19 cellular contexts compared by ENCODE assay signal in genomic region chr5:116764941-116765340, GRCh38.
"Had no signal": no experiment of that assay in that cellular context is flagged by ENCODE, and none has a peak within 500 bp of the region (broad histone marks: within the 10 kb centered on the region; RNA-seq: fewer than 3 reads in every experiment).

No MANE protein-coding gene starts in this region.

- H3K27ac Mint-ChIP-seq: activated CD4-positive, alpha-beta T cell treated with anti-CD3 and anti-CD28 coated beads, Interleukin-2, amount 10 ng/mL, durations not matched to agents 7 days and 5 days; activated CD8-positive, alpha-beta T cell treated with anti-CD3 and anti-CD28 coated beads, Interleukin-2, amount 10 ng/mL, durations not matched to agents 7 days and 5 days; activated naive CD4-positive, alpha-beta T cell treated with anti-CD3 and anti-CD28 coated beads, Interleukin-2, amount 50 U/mL, for 24 hours; immature natural killer cell; naive thymus-derived CD8-positive, alpha-beta T cell; stimulated activated memory B cell treated with anti-CD40 and anti-IgM and Interleukin-4, amounts not matched to agents 10 μg/mL and 1 μg/mL and 100 μg/mL, for 72 hours had no signal

- H3K9me3 ChIP-seq: ascending aorta, esophagus squamous epithelium, sigmoid colon, spleen, thoracic aorta, upper lobe of right lung had no signal

- H3K4me3 Mint-ChIP-seq: activated CD4-positive, alpha-beta T cell treated with anti-CD3 and anti-CD28 coated beads, Interleukin-2, amount 10 ng/mL, durations not matched to agents 7 days and 5 days; activated CD8-positive, alpha-beta T cell treated with anti-CD3 and anti-CD28 coated beads, Interleukin-2, amount 10 ng/mL, durations not matched to agents 7 days and 5 days; activated naive CD4-positive, alpha-beta T cell treated with anti-CD3 and anti-CD28 coated beads, Interleukin-2, amount 50 U/mL, for 24 hours; activated T-cell treated with anti-CD3 and anti-CD28 coated beads, Interleukin-2, amount 50 U/mL, for 4 hours; immature natural killer cell; naive thymus-derived CD8-positive, alpha-beta T cell had no signal

- H3K27me3 Mint-ChIP-seq: activated CD4-positive, alpha-beta T cell treated with anti-CD3 and anti-CD28 coated beads, Interleukin-2, amount 10 ng/mL, durations not matched to agents 7 days and 5 days had no signal

- H3K4me3 ChIP-seq: ascending aorta, sigmoid colon, spleen, thoracic aorta, upper lobe of right lung had no signal

- H3K4me1 ChIP-seq: ascending aorta, parathyroid adenoma, sigmoid colon, spleen, upper lobe of right lung had no signal

- H3K27me3 ChIP-seq: ascending aorta, esophagus squamous epithelium, sigmoid colon, spleen, upper lobe of right lung had no signal

- H3K36me3 ChIP-seq: ascending aorta, esophagus squamous epithelium, sigmoid colon, spleen, thoracic aorta, upper lobe of right lung had no signal

- DNase-seq: activated CD4-positive, alpha-beta T cell treated with anti-CD3 and anti-CD28 coated beads, Interleukin-2, amount 10 ng/mL, durations not matched to agents 7 days and 5 days; activated CD8-positive, alpha-beta T cell treated with anti-CD3 and anti-CD28 coated beads, Interleukin-2, amount 10 ng/mL, durations not matched to agents 7 days and 5 days; activated T-cell treated with anti-CD3 and anti-CD28 coated beads, Interleukin-2, amount 50 U/mL, for 4 hours; dermis blood vessel endothelial cell; effector memory CD4-positive, alpha-beta T cell; esophagus squamous epithelium; immature natural killer cell; kidney glomerular epithelial cell; naive thymus-derived CD8-positive, alpha-beta T cell; sigmoid colon; spleen; stimulated activated CD4-positive, alpha-beta T cell treated with anti-CD3 and anti-CD28 coated beads, Interleukin-4, amount 100 ng/mL, for 4 hours; upper lobe of right lung had no signal

- H3K36me3 Mint-ChIP-seq: activated naive CD4-positive, alpha-beta T cell treated with anti-CD3 and anti-CD28 coated beads, Interleukin-2, amount 50 U/mL, for 24 hours; immature natural killer cell; naive thymus-derived CD8-positive, alpha-beta T cell; stimulated activated memory B cell treated with anti-CD40 and anti-IgM and Interleukin-4, amounts not matched to agents 10 μg/mL and 1 μg/mL and 100 μg/mL, for 72 hours had no signal

- H3K9me3 Mint-ChIP-seq: activated CD4-positive, alpha-beta T cell treated with anti-CD3 and anti-CD28 coated beads, Interleukin-2, amount 10 ng/mL, durations not matched to agents 7 days and 5 days; activated naive CD4-positive, alpha-beta T cell treated with anti-CD3 and anti-CD28 coated beads, Interleukin-2, amount 50 U/mL, for 24 hours; activated T-cell treated with anti-CD3 and anti-CD28 coated beads, Interleukin-2, amount 50 U/mL, for 4 hours; naive thymus-derived CD8-positive, alpha-beta T cell; stimulated activated memory B cell treated with anti-CD40 and anti-IgM and Interleukin-4, amounts not matched to agents 10 μg/mL and 1 μg/mL and 100 μg/mL, for 72 hours had no signal

- H3K4me1 Mint-ChIP-seq: activated CD4-positive, alpha-beta T cell treated with anti-CD3 and anti-CD28 coated beads, Interleukin-2, amount 10 ng/mL, durations not matched to agents 7 days and 5 days; activated naive CD4-positive, alpha-beta T cell treated with anti-CD3 and anti-CD28 coated beads, Interleukin-2, amount 50 U/mL, for 24 hours; immature natural killer cell; naive thymus-derived CD8-positive, alpha-beta T cell had no signal

- ATAC-seq: activated CD4-positive, CD25-positive, alpha-beta regulatory T cell treated with anti-CD3 and anti-CD28 coated beads, Interleukin-2, amount 50 U/mL, for 24 hours; activated CD8-positive, alpha-beta T cell treated with anti-CD3 and anti-CD28 coated beads, Interleukin-2, amount 10 ng/mL, durations not matched to agents 7 days and 5 days; activated T-cell treated with anti-CD3 and anti-CD28 coated beads, Interleukin-2, amount 50 U/mL, for 4 hours; naive thymus-derived CD8-positive, alpha-beta T cell; stimulated activated memory B cell treated with anti-CD40 and anti-IgM and Interleukin-4, amounts not matched to agents 10 μg/mL and 1 μg/mL and 100 μg/mL, for 72 hours; upper lobe of right lung had no signal

- H3K27ac ChIP-seq: ascending aorta, parathyroid adenoma, sigmoid colon, spleen, thoracic aorta, upper lobe of right lung had no signal
